In genomic region chr6:47075741-47076421, GRCh38 we compare ENCODE assay signal across 17 cellular contexts. TPM values are rescaled to one million over a fixed set of nuclear protein-coding genes. Genes with fewer than 3 reads are reported as not detected.
A peak's percentile ranks its signal among the peaks of the same experiment; 100 is the strongest.
DNase-seq lines count a peak whose midpoint lies in the region; ATAC-seq and TF ChIP-seq lines count a peak whose summit lies in the region.
"Had no signal": no experiment of that assay in that cellular context is flagged by ENCODE, and none has a peak within 500 bp of the region (broad histone marks: within the 10 kb centered on the region; RNA-seq: fewer than 3 reads in every experiment).

No MANE protein-coding gene starts in this region.

- no peak for TF ChIP-seq POLR2A in esophagus squamous epithelium (IDR thresholded peaks at IDR 0.05)

- no peak for ATAC-seq in HG02973 (IDR thresholded peaks at IDR 0.05; ENCODE audit: unreplicated experiment)
- ATAC-seq: activated CD8-positive, alpha-beta T cell treated with anti-CD3 and anti-CD28 coated beads, Interleukin-2, amount 10 ng/mL, durations not matched to agents 7 days and 5 days had no signal

- TF ChIP-seq CTCF in esophagus squamous epithelium (IDR thresholded peaks at IDR 0.05): no peak
- no peak for TF ChIP-seq CTCF in colonic mucosa (IDR thresholded peaks at IDR 0.05)

- H3K27ac ChIP-seq in esophagus squamous epithelium (peak overlapping the region in 3 of 4 donors; percentile 2 to 50 (median 39)), colonic mucosa (no peak overlapping the region)
- H3K27ac ChIP-seq: BLaER1, tibial artery had no signal

- 41 to 56% methylated on average over 8 of the region's 8 CpGs for WGBS in esophagus squamous epithelium, 2 donors

- DNase-seq in SK-N-DZ (ENCODE audit: low spot score): peak; percentile 5
- no peak for DNase-seq in esophagus squamous epithelium (lab: John Stamatoyannopoulos, UW)
- peak; percentile 42 for DNase-seq in midbrain (lab: John Stamatoyannopoulos, UW)
- peak; percentile 71 for DNase-seq in superior temporal gyrus (ENCODE audit: extremely low spot score)
- DNase-seq in colonic mucosa: no peak
- DNase-seq in NCI-H1092 treated with DMSO at 0.1 percent for 48 hours (lab: John Stamatoyannopoulos, UW): no peak
- DNase-seq: activated CD8-positive, alpha-beta T cell treated with anti-CD3 and anti-CD28 coated beads, Interleukin-2, amount 10 ng/mL, durations not matched to agents 7 days and 5 days; activated gamma-delta T cell; DMS53; glutamatergic neuron; HFFc6; left colon; NCI-H187; NCI-H774; tibial artery had no signal

- H3K27me3 ChIP-seq in esophagus squamous epithelium (no peaks in the 10 kb centered on the region), colonic mucosa (no peaks in the 10 kb centered on the region)
- H3K27me3 ChIP-seq: BLaER1 had no signal

- H3K4me3 ChIP-seq in esophagus squamous epithelium: no peak overlapping the region
- no peak overlapping the region for H3K4me3 ChIP-seq in colonic mucosa
- H3K4me3 ChIP-seq: BLaER1, tibial artery had no signal

- intact Hi-C loops in esophagus squamous epithelium (cut with DNase I) (no loop called here), colonic mucosa (cut with DNase I) (no loop called here)

- H3K4me1 ChIP-seq in esophagus squamous epithelium: peaks cover 0 to 23% (median 4%) of the 10 kb centered on the region in 3 donors
- H3K4me1 ChIP-seq in colonic mucosa: no peaks in the 10 kb centered on the region
- H3K4me1 ChIP-seq: BLaER1, tibial artery had no signal

- H3K9ac ChIP-seq in colonic mucosa (ENCODE audit: low read depth in 2 of 2, low read length in 2 of 2): no peak overlapping the region
- H3K9ac ChIP-seq: BLaER1 had no signal

- H3K9me3 ChIP-seq in esophagus squamous epithelium (no peaks in the 10 kb centered on the region), colonic mucosa (no peaks in the 10 kb centered on the region)
- H3K9me3 ChIP-seq: BLaER1, tibial artery had no signal

- no peaks in the 10 kb centered on the region for H3K36me3 ChIP-seq in esophagus squamous epithelium
- no peaks in the 10 kb centered on the region for H3K36me3 ChIP-seq in colonic mucosa
- H3K36me3 ChIP-seq: BLaER1, tibial artery had no signal

RNA-seq across cellular contexts. Expression of gene ADGRF1, which starts 33.7 kb away (rescaled TPM):
- polyA plus RNA-seq in SK-N-DZ (2014; cell fraction: cytosol; rRNA removed): not detected in 2 replicates
- polyA plus RNA-seq in SK-N-DZ (2014; cell fraction: nucleus; rRNA removed): not detected in 2 replicates
- 10 to 100 TPM in 3 of 4 donors, 1 to 10 TPM in 1; 7.4 to 57.0 (median 43.6) TPM for total RNA-seq in esophagus squamous epithelium
- 1 to 10 TPM; 1.7 to 2.0 TPM for total RNA-seq in colonic mucosa
- total RNA-seq: activated CD8-positive, alpha-beta T cell treated with anti-CD3 and anti-CD28 coated beads, Interleukin-2, amount 10 ng/mL, durations not matched to agents 7 days and 5 days; HFFc6 had no signal

Comparison
In these comparisons a context has a peak if more than half of its experiments do, and no peak if none do; other contexts are left out.
1. DNase-seq: peak in SK-N-DZ (single experiment), midbrain (single experiment) and superior temporal gyrus (single experiment); none in esophagus squamous epithelium (single experiment), colonic mucosa (single experiment) and NCI-H1092 treated with DMSO at 0.1 percent for 48 hours (single experiment).